Comparison of ENCODE assay signal across 12 cellular contexts in genomic region chr6:40788661-40789111, GRCh38.
DNase-seq lines count a peak whose midpoint lies in the region; ATAC-seq, FAIRE-seq and TF ChIP-seq lines count a peak whose summit lies in the region.
"Had no signal": no experiment of that assay in that cellular context is flagged by ENCODE, and none has a peak within 500 bp of the region (broad histone marks: within the 10 kb centered on the region; RNA-seq: fewer than 3 reads in every experiment).

No MANE protein-coding gene starts in this region.

- H3K9ac ChIP-seq in astrocyte (ENCODE audit: low read length), result no peak overlapping the region

- CTCF ChIA-PET in CD8-positive, alpha-beta T cell (lab: Charles Lee), result no interaction called here
- CTCF ChIA-PET in T-cell (lab: Charles Lee), result interaction anchor here in 1 of 2 donors (0.5 kb wide), 1 partner anchor 394 kb away, joined by 3 read pairs; no protein-coding TSS in a partner anchor

- no peak for TF ChIP-seq CTCF in CD8-positive, alpha-beta T cell (IDR thresholded peaks at IDR 0.05)
- no peak for TF ChIP-seq CTCF in astrocyte (IDR thresholded peaks at IDR 0.05; ENCODE audit: insufficient read depth, low read depth, low read length)

- intact Hi-C loops in CD8-positive, alpha-beta T cell (cut with DNase I, micrococcal nuclease), result no loop called here

- no peak overlapping the region for H3K4me3 ChIP-seq in CD8-positive, alpha-beta T cell (ENCODE audit: low read depth, low read length)
- no peak overlapping the region for H3K4me3 ChIP-seq in astrocyte (ENCODE audit: insufficient read depth, low read depth, low read length)
- H3K4me3 ChIP-seq: right lobe of liver, SJCRH30 had no signal

- H3K27ac ChIP-seq in CD8-positive, alpha-beta T cell (ENCODE audit: low read depth, low read length), result no peak overlapping the region
- H3K27ac ChIP-seq in astrocyte (ENCODE audit: low read depth, low read length), result no peak overlapping the region
- H3K27ac ChIP-seq: right lobe of liver, SJCRH30 had no signal

- peak overlapping the region; percentile 84 for H3K27ac Mint-ChIP-seq in CD8-positive, alpha-beta T cell
- H3K27ac Mint-ChIP-seq in T-cell (peak overlapping the region; percentile 89 to 91), astrocyte (ENCODE audit: unreplicated experiment) (no peak overlapping the region)
- H3K27ac Mint-ChIP-seq in naive thymus-derived CD8-positive, alpha-beta T cell, result peak overlapping the region; percentile 36 to 90 (median 78)

- peak; percentile 69 for ATAC-seq in CD8-positive, alpha-beta T cell
- ATAC-seq in T-cell (replicated peaks in 1 of 4) (peak; percentile 6 to 78 (median 22)), HG02938 (IDR thresholded peaks at IDR 0.05; ENCODE audit: unreplicated experiment) (no peak), HG03175 (IDR thresholded peaks at IDR 0.05; ENCODE audit: unreplicated experiment) (no peak)
- ATAC-seq in naive thymus-derived CD8-positive, alpha-beta T cell, result peak in 1 of 2 donors; percentile 70

- no peaks in the 10 kb centered on the region for H3K9me3 Mint-ChIP-seq in CD8-positive, alpha-beta T cell
- H3K9me3 Mint-ChIP-seq in T-cell (no peaks in the 10 kb centered on the region), astrocyte (ENCODE audit: unreplicated experiment) (peaks cover 4% of the 10 kb centered on the region)
- H3K9me3 Mint-ChIP-seq in naive thymus-derived CD8-positive, alpha-beta T cell, result no peaks in the 10 kb centered on the region

- TF ChIP-seq POLR2A in erythroblast (IDR thresholded peaks at IDR 0.05; ENCODE audit: low read length), result no peak

- FAIRE-seq in astrocyte (lab: Jason Lieb, UNC), result no peak
- FAIRE-seq: colon had no signal

- H3K27me3 Mint-ChIP-seq in CD8-positive, alpha-beta T cell (ENCODE audit: low read depth), result no peaks in the 10 kb centered on the region
- H3K27me3 Mint-ChIP-seq in T-cell, result no peaks in the 10 kb centered on the region
- H3K27me3 Mint-ChIP-seq in astrocyte (ENCODE audit: low read depth, unreplicated experiment), result peaks cover 26% of the 10 kb centered on the region
- peaks cover 0 to 4% (median 3%) of the 10 kb centered on the region in 5 donors for H3K27me3 Mint-ChIP-seq in naive thymus-derived CD8-positive, alpha-beta T cell

- peak in 2 of 7 experiments; percentile 16 to 57 for DNase-seq in CD8-positive, alpha-beta T cell
- DNase-seq in T-cell (peak in 31 of 34 experiments; percentile 8 to 68 (median 47)), astrocyte (ENCODE audit: low read depth) (peak; percentile 6), cerebellum (ENCODE audit: low spot score) (no peak), erythroblast (lab: John Stamatoyannopoulos, UW) (no peak)
- DNase-seq in naive thymus-derived CD8-positive, alpha-beta T cell, result peak in 6 of 10 donors; percentile 5 to 42 (median 16)
- DNase-seq: Karpas-422, right lobe of liver, SJCRH30 had no signal

- no peaks in the 10 kb centered on the region for H3K36me3 Mint-ChIP-seq in CD8-positive, alpha-beta T cell
- H3K36me3 Mint-ChIP-seq in T-cell, result no peaks in the 10 kb centered on the region
- H3K36me3 Mint-ChIP-seq in astrocyte (ENCODE audit: low read depth, unreplicated experiment), result no peaks in the 10 kb centered on the region
- H3K36me3 Mint-ChIP-seq in naive thymus-derived CD8-positive, alpha-beta T cell, result no peaks in the 10 kb centered on the region

- POLR2A ChIA-PET in CD8-positive, alpha-beta T cell (lab: Charles Lee), result no interaction called here
- POLR2A ChIA-PET in T-cell (lab: Charles Lee), result no interaction called here
- POLR2A ChIA-PET in naive thymus-derived CD8-positive, alpha-beta T cell (lab: Charles Lee), result no interaction called here

- peak overlapping the region; percentile 56 for H3K4me3 Mint-ChIP-seq in CD8-positive, alpha-beta T cell
- H3K4me3 Mint-ChIP-seq in T-cell (peak overlapping the region in 1 of 3 donors; percentile 55), astrocyte (ENCODE audit: unreplicated experiment) (no peak overlapping the region)
- H3K4me3 Mint-ChIP-seq in naive thymus-derived CD8-positive, alpha-beta T cell, result peak overlapping the region in 8 of 10 donors; percentile 7 to 60 (median 31)

- H4K20me1 ChIP-seq in astrocyte (ENCODE audit: insufficient read depth, low read length), result no peaks in the 10 kb centered on the region

- H3K4me1 Mint-ChIP-seq in CD8-positive, alpha-beta T cell (ENCODE audit: low read depth), result peaks cover 32% of the 10 kb centered on the region
- peaks cover 31 to 42% (median 34%) of the 10 kb centered on the region in 3 donors for H3K4me1 Mint-ChIP-seq in T-cell
- no peaks in the 10 kb centered on the region for H3K4me1 Mint-ChIP-seq in astrocyte (ENCODE audit: low read depth, unreplicated experiment)
- peaks cover 6 to 36% (median 27%) of the 10 kb centered on the region in 4 donors for H3K4me1 Mint-ChIP-seq in naive thymus-derived CD8-positive, alpha-beta T cell

- no peaks in the 10 kb centered on the region for H3K27me3 ChIP-seq in CD8-positive, alpha-beta T cell (ENCODE audit: insufficient read depth, low read length)
- peaks cover 2% of the 10 kb centered on the region for H3K27me3 ChIP-seq in astrocyte (ENCODE audit: insufficient read depth, low read length)
- H3K27me3 ChIP-seq: right lobe of liver had no signal

- H3K9me3 ChIP-seq in CD8-positive, alpha-beta T cell (ENCODE audit: low read length), result no peaks in the 10 kb centered on the region
- H3K9me3 ChIP-seq in astrocyte (ENCODE audit: insufficient read depth, low read depth, low read length), result no peaks in the 10 kb centered on the region
- H3K9me3 ChIP-seq: right lobe of liver, SJCRH30 had no signal

- H3K36me3 ChIP-seq in CD8-positive, alpha-beta T cell (ENCODE audit: insufficient read depth, low read length), result no peaks in the 10 kb centered on the region
- H3K36me3 ChIP-seq in astrocyte (ENCODE audit: insufficient read depth, low read length), result no peaks in the 10 kb centered on the region
- H3K36me3 ChIP-seq: right lobe of liver, SJCRH30 had no signal

- no peak overlapping the region for H2AFZ ChIP-seq in astrocyte (ENCODE audit: low read depth, low read length)

- H3K4me2 ChIP-seq in astrocyte (ENCODE audit: low read length), result no peak overlapping the region

- no peaks in the 10 kb centered on the region for H3K79me2 ChIP-seq in astrocyte (ENCODE audit: insufficient read depth, low read length)

- H3K4me1 ChIP-seq in CD8-positive, alpha-beta T cell (ENCODE audit: insufficient read depth, low read length), result peaks cover 17% of the 10 kb centered on the region
- H3K4me1 ChIP-seq in astrocyte (ENCODE audit: insufficient read depth, low read length), result no peaks in the 10 kb centered on the region
- H3K4me1 ChIP-seq: right lobe of liver, SJCRH30 had no signal

Comparison
In these comparisons a context has a peak if more than half of its experiments do, and no peak if none do; other contexts are left out.
1. ATAC-seq: peak in CD8-positive, alpha-beta T cell (single experiment) and T-cell (4 of 4); none in HG02938 (single experiment) and HG03175 (single experiment).
2. DNase-seq: peak in T-cell (31 of 34), astrocyte (single experiment) and naive thymus-derived CD8-positive, alpha-beta T cell (6 of 10); none in cerebellum (single experiment) and erythroblast (0 of 2).